ENCODE assay signal across 20 cellular contexts in genomic region chr2:239132156-239132709, GRCh38.
"Had no signal": no experiment of that assay in that cellular context is flagged by ENCODE, and none has a peak within 500 bp of the region (broad histone marks: within the 10 kb centered on the region; RNA-seq: fewer than 3 reads in every experiment).

No MANE protein-coding gene starts in this region.

- H3K4me3 Mint-ChIP-seq: activated CD8-positive, alpha-beta T cell treated with anti-CD3 and anti-CD28 coated beads, Interleukin-2, amount 10 ng/mL, durations not matched to agents 7 days and 5 days; activated naive CD8-positive, alpha-beta T cell treated with anti-CD3 and anti-CD28 coated beads for 36 hours; activated T-helper 17 cell treated with anti-CD3 and anti-CD28 coated beads, Interleukin-2, amount 50 U/mL, for 72 hours; dendritic cell treated with granulocyte-macrophage colony-stimulating factor and Interleukin-4, amounts not matched to agents 40 ng/mL and 50 ng/mL, for 4 days; naive thymus-derived CD8-positive, alpha-beta T cell had no signal

- H3K27ac Mint-ChIP-seq: activated CD8-positive, alpha-beta T cell treated with anti-CD3 and anti-CD28 coated beads, Interleukin-2, amount 10 ng/mL, durations not matched to agents 7 days and 5 days; activated naive CD8-positive, alpha-beta T cell treated with anti-CD3 and anti-CD28 coated beads for 36 hours; activated T-helper 17 cell treated with anti-CD3 and anti-CD28 coated beads, Interleukin-2, amount 50 U/mL, for 72 hours; dendritic cell treated with granulocyte-macrophage colony-stimulating factor and Interleukin-4, amounts not matched to agents 40 ng/mL and 50 ng/mL, for 4 days had no signal

- ATAC-seq: activated CD8-positive, alpha-beta T cell treated with anti-CD3 and anti-CD28 coated beads, Interleukin-2, amount 10 ng/mL, durations not matched to agents 7 days and 5 days; activated T-helper 17 cell treated with anti-CD3 and anti-CD28 coated beads, Interleukin-2, amount 50 U/mL, for 72 hours; left lobe of liver; lower lobe of right lung; naive thymus-derived CD8-positive, alpha-beta T cell had no signal

- H3K27me3 Mint-ChIP-seq: activated naive CD8-positive, alpha-beta T cell treated with anti-CD3 and anti-CD28 coated beads for 36 hours; activated T-helper 17 cell treated with anti-CD3 and anti-CD28 coated beads, Interleukin-2, amount 50 U/mL, for 72 hours; dendritic cell treated with granulocyte-macrophage colony-stimulating factor and Interleukin-4, amounts not matched to agents 40 ng/mL and 50 ng/mL, for 4 days; naive thymus-derived CD8-positive, alpha-beta T cell had no signal

- H3K4me3 ChIP-seq: lower lobe of right lung, sigmoid colon, smooth muscle cell had no signal

- H3K27me3 ChIP-seq: sigmoid colon had no signal

- DNase-seq: activated CD4-positive, alpha-beta T cell treated with anti-CD3 and anti-CD28 coated beads for 1 hour; activated CD4-positive, alpha-beta T cell treated with anti-CD3 and anti-CD28 coated beads, Interleukin-2, amount 50 U/mL, for 1 hour; activated CD8-positive, alpha-beta T cell treated with anti-CD3 and anti-CD28 coated beads, Interleukin-2, amount 10 ng/mL, durations not matched to agents 7 days and 5 days; activated naive CD8-positive, alpha-beta T cell treated with anti-CD3 and anti-CD28 coated beads for 36 hours; activated T-cell treated with anti-CD3 and anti-CD28 coated beads, Interleukin-2, amount 50 U/mL, for 1 hour; amniotic stem cell; effector CD8-positive, alpha-beta T cell; erythroblast; foreskin fibroblast; kidney; lower lobe of right lung; naive thymus-derived CD8-positive, alpha-beta T cell; sigmoid colon; stimulated activated CD4-positive, alpha-beta T cell treated with anti-CD3 and anti-CD28 coated beads, Interleukin-2, amount 100 ng/mL, for 48 hours; stimulated activated naive CD4-positive, alpha-beta T cell; T-helper 9 cell had no signal

- H3K27ac ChIP-seq: lower lobe of right lung, sigmoid colon had no signal

- H3K9me3 ChIP-seq: lower lobe of right lung, sigmoid colon had no signal

- H3K4me1 ChIP-seq: lower lobe of right lung, sigmoid colon had no signal

- H3K9me3 Mint-ChIP-seq: activated naive CD8-positive, alpha-beta T cell treated with anti-CD3 and anti-CD28 coated beads for 36 hours; dendritic cell treated with granulocyte-macrophage colony-stimulating factor and Interleukin-4, amounts not matched to agents 40 ng/mL and 50 ng/mL, for 4 days had no signal

- H3K4me1 Mint-ChIP-seq: activated naive CD8-positive, alpha-beta T cell treated with anti-CD3 and anti-CD28 coated beads for 36 hours; activated T-helper 17 cell treated with anti-CD3 and anti-CD28 coated beads, Interleukin-2, amount 50 U/mL, for 72 hours had no signal
